In the genomic region with DNA sequence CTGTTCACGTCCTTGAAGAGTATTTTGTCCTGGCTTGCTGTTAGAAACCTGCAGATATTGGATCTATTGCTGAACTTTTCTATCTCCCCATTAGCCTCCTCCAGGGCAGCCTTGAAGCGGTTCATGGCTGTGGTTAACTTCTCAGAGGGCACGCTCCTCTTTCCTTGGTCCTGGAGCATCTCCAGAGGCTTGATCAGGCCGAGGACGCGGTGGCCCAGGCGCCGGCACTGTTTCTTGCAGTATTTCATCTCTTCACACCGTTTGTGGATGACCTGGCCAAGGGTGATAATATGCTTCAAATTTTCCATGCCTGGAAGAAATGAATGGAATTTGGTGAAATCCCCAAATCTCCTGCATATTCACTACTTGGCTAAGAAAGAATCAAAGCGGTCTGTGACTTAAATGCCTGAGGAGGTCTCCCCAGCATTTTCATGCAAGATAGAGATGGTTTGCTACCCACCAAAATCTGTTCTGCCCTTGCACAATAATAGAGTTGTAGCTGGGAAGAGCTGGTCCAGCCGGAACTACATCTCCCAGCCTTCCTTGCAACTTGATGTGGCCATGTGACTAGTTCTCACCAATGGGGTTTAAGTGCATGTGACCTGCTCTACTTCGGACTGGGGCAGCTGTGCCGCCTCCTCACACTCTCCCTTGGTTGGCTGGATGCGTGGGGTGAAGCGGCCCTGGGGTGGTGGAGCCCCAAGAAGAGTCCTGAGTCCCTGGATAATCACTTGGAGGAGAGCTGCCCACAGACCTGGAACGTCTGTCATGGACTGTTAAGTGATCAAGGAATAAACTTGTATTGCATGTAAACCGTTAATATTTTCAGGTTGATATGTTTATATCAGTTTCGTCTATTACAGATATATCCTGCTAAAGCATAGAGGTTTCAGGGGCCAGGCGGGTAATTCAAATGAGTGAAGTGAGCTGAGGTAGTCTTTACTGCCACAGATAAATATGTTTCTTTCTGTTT, we compare ENCODE assay signal across 1 cellular context.
TF ChIP-seq lines count a peak whose summit lies in the region.

No MANE protein-coding gene starts in this region.

TF ChIP-seq in K562, 482 proteins besides CTCF, POLR2A, EP300 and RAD21 (continued from another document and continues in another):
- TF ChIP-seq, protein P1, sequence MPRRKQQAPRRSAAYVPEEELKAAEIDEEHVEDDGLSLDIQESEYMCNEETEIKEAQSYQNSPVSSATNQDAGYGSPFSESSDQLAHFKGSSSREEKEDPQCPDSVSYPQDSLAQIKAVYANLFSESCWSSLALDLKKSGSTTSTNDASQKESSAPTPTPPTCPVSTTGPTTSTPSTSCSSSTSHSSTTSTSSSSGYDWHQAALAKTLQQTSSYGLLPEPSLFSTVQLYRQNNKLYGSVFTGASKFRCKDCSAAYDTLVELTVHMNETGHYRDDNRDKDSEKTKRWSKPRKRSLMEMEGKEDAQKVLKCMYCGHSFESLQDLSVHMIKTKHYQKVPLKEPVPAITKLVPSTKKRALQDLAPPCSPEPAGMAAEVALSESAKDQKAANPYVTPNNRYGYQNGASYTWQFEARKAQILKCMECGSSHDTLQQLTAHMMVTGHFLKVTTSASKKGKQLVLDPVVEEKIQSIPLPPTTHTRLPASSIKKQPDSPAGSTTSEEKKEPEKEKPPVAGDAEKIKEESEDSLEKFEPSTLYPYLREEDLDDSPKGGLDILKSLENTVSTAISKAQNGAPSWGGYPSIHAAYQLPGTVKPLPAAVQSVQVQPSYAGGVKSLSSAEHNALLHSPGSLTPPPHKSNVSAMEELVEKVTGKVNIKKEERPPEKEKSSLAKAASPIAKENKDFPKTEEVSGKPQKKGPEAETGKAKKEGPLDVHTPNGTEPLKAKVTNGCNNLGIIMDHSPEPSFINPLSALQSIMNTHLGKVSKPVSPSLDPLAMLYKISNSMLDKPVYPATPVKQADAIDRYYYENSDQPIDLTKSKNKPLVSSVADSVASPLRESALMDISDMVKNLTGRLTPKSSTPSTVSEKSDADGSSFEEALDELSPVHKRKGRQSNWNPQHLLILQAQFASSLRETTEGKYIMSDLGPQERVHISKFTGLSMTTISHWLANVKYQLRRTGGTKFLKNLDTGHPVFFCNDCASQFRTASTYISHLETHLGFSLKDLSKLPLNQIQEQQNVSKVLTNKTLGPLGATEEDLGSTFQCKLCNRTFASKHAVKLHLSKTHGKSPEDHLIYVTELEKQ (CRISPR knock-in tag; IDR thresholded peaks at IDR 0.05), result no peak
- TF ChIP-seq, protein P2, sequence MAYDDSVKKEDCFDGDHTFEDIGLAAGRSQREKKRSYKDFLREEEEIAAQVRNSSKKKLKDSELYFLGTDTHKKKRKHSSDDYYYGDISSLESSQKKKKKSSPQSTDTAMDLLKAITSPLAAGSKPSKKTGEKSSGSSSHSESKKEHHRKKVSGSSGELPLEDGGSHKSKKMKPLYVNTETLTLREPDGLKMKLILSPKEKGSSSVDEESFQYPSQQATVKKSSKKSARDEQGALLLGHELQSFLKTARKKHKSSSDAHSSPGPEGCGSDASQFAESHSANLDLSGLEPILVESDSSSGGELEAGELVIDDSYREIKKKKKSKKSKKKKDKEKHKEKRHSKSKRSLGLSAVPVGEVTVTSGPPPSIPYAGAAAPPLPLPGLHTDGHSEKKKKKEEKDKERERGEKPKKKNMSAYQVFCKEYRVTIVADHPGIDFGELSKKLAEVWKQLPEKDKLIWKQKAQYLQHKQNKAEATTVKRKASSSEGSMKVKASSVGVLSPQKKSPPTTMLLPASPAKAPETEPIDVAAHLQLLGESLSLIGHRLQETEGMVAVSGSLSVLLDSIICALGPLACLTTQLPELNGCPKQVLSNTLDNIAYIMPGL (CRISPR knock-in tag; IDR thresholded peaks at IDR 0.05), result no peak
- TF ChIP-seq ZNF780A (CRISPR knock-in tag; IDR thresholded peaks at IDR 0.05) (no peak), ZBTB8A (IDR thresholded peaks at IDR 0.05; ENCODE audit: partially characterized antibody) (no peak), FOSL1 (tag; conservative IDR thresholded peaks at IDR 0.05) (no peak), ATF7 (IDR thresholded peaks at IDR 0.05) (peak; percentile 65), POLR2AphosphoS2 (IDR thresholded peaks at IDR 0.05; ENCODE audit: low read length) (no peak), NR2C2 (CRISPR knock-in tag; IDR thresholded peaks at IDR 0.05) (peak; percentile 60; the same call in 1 of the 2 replicates), NR2C2 (tag; IDR thresholded peaks at IDR 0.05) (peak; percentile 69), RBM17 (IDR thresholded peaks at IDR 0.05; ENCODE audit: borderline replicate concordance, low read depth, low read length) (no peak), PCBP1 (IDR thresholded peaks at IDR 0.05; ENCODE audit: low read depth, low read length, poor library complexity, severe bottlenecking) (no peak), GABPB2 (CRISPR knock-in tag; conservative IDR thresholded peaks at IDR 0.05) (no peak), HNRNPL (IDR thresholded peaks at IDR 0.05; ENCODE audit: low read depth, low read length) (no peak), TRIM28 (IDR thresholded peaks at IDR 0.05) (no peak), LEF1 (IDR thresholded peaks at IDR 0.05) (no peak), NCOA6 (IDR thresholded peaks at IDR 0.05) (no peak), SOX6 (IDR thresholded peaks at IDR 0.05) (no peak), MYC (IDR thresholded peaks at IDR 0.05; ENCODE audit: low read depth, low read length) (no peak), MYC (CRISPR knock-in tag; IDR thresholded peaks at IDR 0.05; ENCODE audit: borderline replicate concordance, low read depth) (no peak), RCOR1 (IDR thresholded peaks at IDR 0.05; ENCODE audit: borderline replicate concordance in 1 of 2, low read depth in 2 of 2, low read length in 2 of 2) (peak in 1 of 2 experiments; percentile 57; a peak in 1 of 4 replicates), TAF15 (IDR thresholded peaks at IDR 0.05; ENCODE audit: low read depth, low read length) (no peak), CHCHD3 (CRISPR knock-in tag; IDR thresholded peaks at IDR 0.05) (no peak), FIP1L1 (IDR thresholded peaks at IDR 0.05; ENCODE audit: low read depth, low read length, poor library complexity, severe bottlenecking) (no peak), TSC22D4 (tag; IDR thresholded peaks at IDR 0.05) (no peak), MTA3 (IDR thresholded peaks at IDR 0.05; ENCODE audit: borderline replicate concordance) (peak; percentile 80; the same call in 1 of the 2 replicates), CXXC5 (CRISPR knock-in tag; IDR thresholded peaks at IDR 0.05) (peak; percentile 28; the same call in 1 of the 2 replicates), ZNF232 (CRISPR knock-in tag; IDR thresholded peaks at IDR 0.05) (no peak), SUPT5H (IDR thresholded peaks at IDR 0.05) (peak; percentile 64), ZSCAN29 (IDR thresholded peaks at IDR 0.05) (no peak), ZNF75A (CRISPR knock-in tag; IDR thresholded peaks at IDR 0.05) (no peak), NBN (IDR thresholded peaks at IDR 0.05; ENCODE audit: low read depth) (no peak), ETS2 (tag; IDR thresholded peaks at IDR 0.05; ENCODE audit: borderline replicate concordance, poor library complexity, severe bottlenecking) (no peak), NR3C1 (CRISPR knock-in tag; IDR thresholded peaks at IDR 0.05) (no peak), SLC30A9 (CRISPR knock-in tag; IDR thresholded peaks at IDR 0.05) (no peak), CTBP1 (IDR thresholded peaks at IDR 0.05; ENCODE audit: borderline replicate concordance) (no peak; the same call in 1 of the 2 replicates), GATAD2B (IDR thresholded peaks at IDR 0.05; ENCODE audit: borderline replicate concordance) (no peak), FOXJ2 (tag; IDR thresholded peaks at IDR 0.05) (no peak), MEF2A (IDR thresholded peaks at IDR 0.05; ENCODE audit: control insufficient read depth, low read depth, low read length) (no peak), YBX1 (IDR thresholded peaks at IDR 0.05) (no peak), ASH1L (IDR thresholded peaks at IDR 0.05; ENCODE audit: borderline replicate concordance, low read depth, partially characterized antibody) (peak; percentile 53), KLF1 (tag; IDR thresholded peaks at IDR 0.05) (no peak), POLR2H (tag; IDR thresholded peaks at IDR 0.05; ENCODE audit: low read depth) (peak; percentile 35; the same call in 1 of the 2 replicates), TCFL5 (CRISPR knock-in tag; conservative IDR thresholded peaks at IDR 0.05) (no peak), GATA2 (CRISPR knock-in tag; IDR thresholded peaks at IDR 0.05) (no peak)
- TF ChIP-seq, protein P3, sequence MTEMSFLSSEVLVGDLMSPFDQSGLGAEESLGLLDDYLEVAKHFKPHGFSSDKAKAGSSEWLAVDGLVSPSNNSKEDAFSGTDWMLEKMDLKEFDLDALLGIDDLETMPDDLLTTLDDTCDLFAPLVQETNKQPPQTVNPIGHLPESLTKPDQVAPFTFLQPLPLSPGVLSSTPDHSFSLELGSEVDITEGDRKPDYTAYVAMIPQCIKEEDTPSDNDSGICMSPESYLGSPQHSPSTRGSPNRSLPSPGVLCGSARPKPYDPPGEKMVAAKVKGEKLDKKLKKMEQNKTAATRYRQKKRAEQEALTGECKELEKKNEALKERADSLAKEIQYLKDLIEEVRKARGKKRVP (CRISPR knock-in tag; IDR thresholded peaks at IDR 0.05), result no peak
- TF ChIP-seq, protein P4, sequence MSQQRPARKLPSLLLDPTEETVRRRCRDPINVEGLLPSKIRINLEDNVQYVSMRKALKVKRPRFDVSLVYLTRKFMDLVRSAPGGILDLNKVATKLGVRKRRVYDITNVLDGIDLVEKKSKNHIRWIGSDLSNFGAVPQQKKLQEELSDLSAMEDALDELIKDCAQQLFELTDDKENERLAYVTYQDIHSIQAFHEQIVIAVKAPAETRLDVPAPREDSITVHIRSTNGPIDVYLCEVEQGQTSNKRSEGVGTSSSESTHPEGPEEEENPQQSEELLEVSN (IDR thresholded peaks at IDR 0.05; ENCODE audit: borderline replicate concordance in 1 of 2, extremely low read depth in 1 of 2, insufficient read depth in 1 of 2, insufficient read length in 1 of 2, low read depth in 1 of 2, low read length in 1 of 2, poor library complexity in 1 of 2, severe bottlenecking in 1 of 2), result peak; percentile 68 to 77
- TF ChIP-seq, protein P5, sequence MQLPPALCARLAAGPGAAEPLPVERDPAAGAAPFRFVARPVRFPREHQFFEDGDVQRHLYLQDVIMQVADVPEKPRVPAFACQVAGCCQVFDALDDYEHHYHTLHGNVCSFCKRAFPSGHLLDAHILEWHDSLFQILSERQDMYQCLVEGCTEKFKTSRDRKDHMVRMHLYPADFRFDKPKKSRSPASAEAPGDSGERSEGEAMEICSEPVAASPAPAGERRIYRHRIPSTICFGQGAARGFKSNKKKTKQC (CRISPR knock-in tag; IDR thresholded peaks at IDR 0.05), result no peak
- TF ChIP-seq, protein P6, sequence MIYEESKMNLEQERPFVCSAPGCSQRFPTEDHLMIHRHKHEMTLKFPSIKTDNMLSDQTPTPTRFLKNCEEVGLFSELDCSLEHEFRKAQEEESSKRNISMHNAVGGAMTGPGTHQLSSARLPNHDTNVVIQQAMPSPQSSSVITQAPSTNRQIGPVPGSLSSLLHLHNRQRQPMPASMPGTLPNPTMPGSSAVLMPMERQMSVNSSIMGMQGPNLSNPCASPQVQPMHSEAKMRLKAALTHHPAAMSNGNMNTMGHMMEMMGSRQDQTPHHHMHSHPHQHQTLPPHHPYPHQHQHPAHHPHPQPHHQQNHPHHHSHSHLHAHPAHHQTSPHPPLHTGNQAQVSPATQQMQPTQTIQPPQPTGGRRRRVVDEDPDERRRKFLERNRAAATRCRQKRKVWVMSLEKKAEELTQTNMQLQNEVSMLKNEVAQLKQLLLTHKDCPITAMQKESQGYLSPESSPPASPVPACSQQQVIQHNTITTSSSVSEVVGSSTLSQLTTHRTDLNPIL (CRISPR knock-in tag; IDR thresholded peaks at IDR 0.05), result no peak
- TF ChIP-seq, protein P7, sequence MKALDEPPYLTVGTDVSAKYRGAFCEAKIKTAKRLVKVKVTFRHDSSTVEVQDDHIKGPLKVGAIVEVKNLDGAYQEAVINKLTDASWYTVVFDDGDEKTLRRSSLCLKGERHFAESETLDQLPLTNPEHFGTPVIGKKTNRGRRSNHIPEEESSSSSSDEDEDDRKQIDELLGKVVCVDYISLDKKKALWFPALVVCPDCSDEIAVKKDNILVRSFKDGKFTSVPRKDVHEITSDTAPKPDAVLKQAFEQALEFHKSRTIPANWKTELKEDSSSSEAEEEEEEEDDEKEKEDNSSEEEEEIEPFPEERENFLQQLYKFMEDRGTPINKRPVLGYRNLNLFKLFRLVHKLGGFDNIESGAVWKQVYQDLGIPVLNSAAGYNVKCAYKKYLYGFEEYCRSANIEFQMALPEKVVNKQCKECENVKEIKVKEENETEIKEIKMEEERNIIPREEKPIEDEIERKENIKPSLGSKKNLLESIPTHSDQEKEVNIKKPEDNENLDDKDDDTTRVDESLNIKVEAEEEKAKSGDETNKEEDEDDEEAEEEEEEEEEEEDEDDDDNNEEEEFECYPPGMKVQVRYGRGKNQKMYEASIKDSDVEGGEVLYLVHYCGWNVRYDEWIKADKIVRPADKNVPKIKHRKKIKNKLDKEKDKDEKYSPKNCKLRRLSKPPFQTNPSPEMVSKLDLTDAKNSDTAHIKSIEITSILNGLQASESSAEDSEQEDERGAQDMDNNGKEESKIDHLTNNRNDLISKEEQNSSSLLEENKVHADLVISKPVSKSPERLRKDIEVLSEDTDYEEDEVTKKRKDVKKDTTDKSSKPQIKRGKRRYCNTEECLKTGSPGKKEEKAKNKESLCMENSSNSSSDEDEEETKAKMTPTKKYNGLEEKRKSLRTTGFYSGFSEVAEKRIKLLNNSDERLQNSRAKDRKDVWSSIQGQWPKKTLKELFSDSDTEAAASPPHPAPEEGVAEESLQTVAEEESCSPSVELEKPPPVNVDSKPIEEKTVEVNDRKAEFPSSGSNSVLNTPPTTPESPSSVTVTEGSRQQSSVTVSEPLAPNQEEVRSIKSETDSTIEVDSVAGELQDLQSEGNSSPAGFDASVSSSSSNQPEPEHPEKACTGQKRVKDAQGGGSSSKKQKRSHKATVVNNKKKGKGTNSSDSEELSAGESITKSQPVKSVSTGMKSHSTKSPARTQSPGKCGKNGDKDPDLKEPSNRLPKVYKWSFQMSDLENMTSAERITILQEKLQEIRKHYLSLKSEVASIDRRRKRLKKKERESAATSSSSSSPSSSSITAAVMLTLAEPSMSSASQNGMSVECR (CRISPR knock-in tag; IDR thresholded peaks at IDR 0.05), result no peak
- TF ChIP-seq, protein P8, sequence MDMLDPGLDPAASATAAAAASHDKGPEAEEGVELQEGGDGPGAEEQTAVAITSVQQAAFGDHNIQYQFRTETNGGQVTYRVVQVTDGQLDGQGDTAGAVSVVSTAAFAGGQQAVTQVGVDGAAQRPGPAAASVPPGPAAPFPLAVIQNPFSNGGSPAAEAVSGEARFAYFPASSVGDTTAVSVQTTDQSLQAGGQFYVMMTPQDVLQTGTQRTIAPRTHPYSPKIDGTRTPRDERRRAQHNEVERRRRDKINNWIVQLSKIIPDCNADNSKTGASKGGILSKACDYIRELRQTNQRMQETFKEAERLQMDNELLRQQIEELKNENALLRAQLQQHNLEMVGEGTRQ (CRISPR knock-in tag; IDR thresholded peaks at IDR 0.05), result peak; percentile 99
- TF ChIP-seq, protein P9, sequence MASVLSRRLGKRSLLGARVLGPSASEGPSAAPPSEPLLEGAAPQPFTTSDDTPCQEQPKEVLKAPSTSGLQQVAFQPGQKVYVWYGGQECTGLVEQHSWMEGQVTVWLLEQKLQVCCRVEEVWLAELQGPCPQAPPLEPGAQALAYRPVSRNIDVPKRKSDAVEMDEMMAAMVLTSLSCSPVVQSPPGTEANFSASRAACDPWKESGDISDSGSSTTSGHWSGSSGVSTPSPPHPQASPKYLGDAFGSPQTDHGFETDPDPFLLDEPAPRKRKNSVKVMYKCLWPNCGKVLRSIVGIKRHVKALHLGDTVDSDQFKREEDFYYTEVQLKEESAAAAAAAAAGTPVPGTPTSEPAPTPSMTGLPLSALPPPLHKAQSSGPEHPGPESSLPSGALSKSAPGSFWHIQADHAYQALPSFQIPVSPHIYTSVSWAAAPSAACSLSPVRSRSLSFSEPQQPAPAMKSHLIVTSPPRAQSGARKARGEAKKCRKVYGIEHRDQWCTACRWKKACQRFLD (CRISPR knock-in tag; IDR thresholded peaks at IDR 0.05), result 0 out of 2 replicates have a peak, but pooled peaks have one; percentile 22
